ENCODE assay signal across 14 cellular contexts in genomic region chr5:116436674-116437350, GRCh38.
"Had no signal": no experiment of that assay in that cellular context is flagged by ENCODE, and none has a peak within 500 bp of the region (broad histone marks: within the 10 kb centered on the region; RNA-seq: fewer than 3 reads in every experiment).

No MANE protein-coding gene starts in this region.

- H3K4me3 ChIP-seq: breast epithelium, colonic mucosa, psoas muscle, testis had no signal

- H3K36me3 ChIP-seq: breast epithelium, colonic mucosa had no signal

- H3K27ac Mint-ChIP-seq: activated CD4-positive, alpha-beta memory T cell treated with anti-CD3 and anti-CD28 coated beads for 36 hours; activated naive CD8-positive, alpha-beta T cell treated with anti-CD3 and anti-CD28 coated beads for 36 hours; nephron progenitor cell had no signal

- H3K4me1 Mint-ChIP-seq: activated naive CD8-positive, alpha-beta T cell treated with anti-CD3 and anti-CD28 coated beads for 36 hours had no signal

- H3K27ac ChIP-seq: breast epithelium, colonic mucosa, psoas muscle, testis had no signal

- H3K27me3 ChIP-seq: breast epithelium, colonic mucosa, testis had no signal

- ATAC-seq: esophagus mucosa, psoas muscle had no signal

- H3K27me3 Mint-ChIP-seq: activated CD4-positive, alpha-beta memory T cell treated with anti-CD3 and anti-CD28 coated beads for 36 hours; activated naive CD8-positive, alpha-beta T cell treated with anti-CD3 and anti-CD28 coated beads for 36 hours had no signal

- H3K9me3 ChIP-seq: breast epithelium, colonic mucosa, psoas muscle, testis had no signal

- H3K4me1 ChIP-seq: breast epithelium, colonic mucosa had no signal

- H3K9me3 Mint-ChIP-seq: activated CD4-positive, alpha-beta memory T cell treated with anti-CD3 and anti-CD28 coated beads for 36 hours; activated naive CD8-positive, alpha-beta T cell treated with anti-CD3 and anti-CD28 coated beads for 36 hours; nephron progenitor cell had no signal

- DNase-seq: activated CD4-positive, alpha-beta memory T cell treated with anti-CD3 and anti-CD28 coated beads for 36 hours; activated CD4-positive, alpha-beta T cell treated with anti-CD3 and anti-CD28 coated beads for 1 hour; activated gamma-delta T cell; activated naive CD8-positive, alpha-beta T cell treated with anti-CD3 and anti-CD28 coated beads for 36 hours; activated T-cell treated with anti-CD3 and anti-CD28 coated beads, Interleukin-2, amount 50 U/mL, for 48 hours; colonic mucosa; nephron progenitor cell; psoas muscle; stimulated activated CD4-positive, alpha-beta T cell treated with anti-CD3 and anti-CD28 coated beads, Interleukin-12 subunit alpha, Interleukin-12 subunit beta, amount 100 ng/mL, for 4 hours; stimulated activated CD4-positive, alpha-beta T cell treated with anti-CD3 and anti-CD28 coated beads, Interleukin-2, amount 100 ng/mL, for 48 hours; stimulated activated naive CD4-positive, alpha-beta T cell treated with Interleukin-2 at 50 U/mL for 16 hours; testis had no signal

- H3K4me3 Mint-ChIP-seq: activated CD4-positive, alpha-beta memory T cell treated with anti-CD3 and anti-CD28 coated beads for 36 hours; activated naive CD8-positive, alpha-beta T cell treated with anti-CD3 and anti-CD28 coated beads for 36 hours; nephron progenitor cell had no signal
